8 cellular contexts compared by ENCODE assay signal in genomic region chr12:26126340-26127284, GRCh38. TPM values are rescaled to one million over a fixed set of nuclear protein-coding genes. Genes with fewer than 3 reads are reported as not detected.
DNase-seq lines count a peak whose midpoint lies in the region; ATAC-seq and TF ChIP-seq lines count a peak whose summit lies in the region.

No MANE protein-coding gene starts in this region.

- H3K4me3 ChIP-seq in HCT116 (replicated peaks in 1 of 2; ENCODE audit: low read depth in 1 of 2, low read length in 2 of 2) (peak overlapping the region; percentile 50 to 66), NB4 (ENCODE audit: low read depth, low read length) (peak overlapping the region; percentile 68), stomach (peak overlapping the region; percentile 63 to 64 (median 64))

- TSS peak; percentile 60 for BruUV-seq in HCT116 (replicated peaks; lab: Mats Ljungman, UMichigan)

- H3K9me3 ChIP-seq in HCT116 (ENCODE audit: control insufficient read depth in 1 of 2, insufficient read depth in 1 of 2, low read depth in 1 of 2, low read length in 2 of 2) = no peaks in the 10 kb centered on the region
- H3K9me3 ChIP-seq in stomach = no peaks in the 10 kb centered on the region

- H2AFZ ChIP-seq in HCT116 (ENCODE audit: low read depth, low read length, poor library complexity, severe bottlenecking) = peak overlapping the region; percentile 92

- no peaks in the 10 kb centered on the region for H3K9me2 ChIP-seq in HCT116 (ENCODE audit: insufficient read depth)

- RAD21 ChIA-PET in HCT116 (lab: Charles Lee; ENCODE audit: low non-redundant PET in 1 of 2, low total read pairs in 2 of 2, uncharacterized antibody in 2 of 2, unreplicated experiment in 2 of 2) = no interaction called here

- peak overlapping the region; percentile 72 for H3K9ac ChIP-seq in HCT116 (ENCODE audit: low read length)

- H3K36me3 ChIP-seq in HCT116 (ENCODE audit: control insufficient read depth in 1 of 2, insufficient read depth in 2 of 2, low read length in 2 of 2) = no peaks in the 10 kb centered on the region
- no peaks in the 10 kb centered on the region for H3K36me3 ChIP-seq in stomach

- no peak for TF ChIP-seq EP300 in stomach (IDR thresholded peaks at IDR 0.05)

- H3K27me3 ChIP-seq in HCT116 (ENCODE audit: insufficient read depth, low read length) (peaks cover 11% of the 10 kb centered on the region; the same call in 1 of the 2 replicates), stomach (peaks cover 0 to 62% (median 24%) of the 10 kb centered on the region in 3 donors)

- POLR2A ChIA-PET in HCT116 (lab: Charles Lee) = no interaction called here

- intact Hi-C loops in HCT116 (cut with micrococcal nuclease) = loop anchor here (10.0 kb wide), 1 partner anchor 178 kb away; no protein-coding TSS in a partner anchor
- intact Hi-C loops in stomach (cut with DNase I; ENCODE audit: low total_unique reads) = no loop called here

- TF ChIP-seq POLR2A in HCT116 (IDR thresholded peaks at IDR 0.05; ENCODE audit: borderline replicate concordance, extremely low read depth, insufficient read depth, insufficient read length) (peak; percentile 9), NB4 (IDR thresholded peaks at IDR 0.05; ENCODE audit: extremely low read depth, insufficient read length) (no peak), stomach (IDR thresholded peaks at IDR 0.05) (no peak)

- no peaks in the 10 kb centered on the region for H3K9me3 Mint-ChIP-seq in memory B cell

- H3K27ac ChIP-seq in HCT116 (ENCODE audit: low read depth, low read length) = peak overlapping the region; percentile 73
- peak overlapping the region; percentile 93 to 97 (median 94) for H3K27ac ChIP-seq in stomach

- CTCF ChIA-PET in HCT116 (lab: Charles Lee) = interaction anchor here (2.1 kb wide), 1 partner anchor 8 kb away, joined by 7 read pairs; no protein-coding TSS in a partner anchor

- H4K20me1 ChIP-seq in HCT116 (ENCODE audit: insufficient read depth) = no peaks in the 10 kb centered on the region

- peak overlapping the region; percentile 96 for H3K4me2 ChIP-seq in HCT116 (ENCODE audit: low read length)

- TF ChIP-seq CTCF in HCT116 (IDR thresholded peaks at IDR 0.05 in 2 of 3, conservative IDR thresholded peaks at IDR 0.05 in 1 of 3; ENCODE audit: borderline replicate concordance in 1 of 3, insufficient read depth in 1 of 3, low read depth in 2 of 3, low read length in 2 of 3) = no peak
- peak; percentile 26 for TF ChIP-seq CTCF in NB4 (IDR thresholded peaks at IDR 0.05; ENCODE audit: low read depth, low read length)
- TF ChIP-seq CTCF in stomach (IDR thresholded peaks at IDR 0.05) = no peak

- H3K36me3 Mint-ChIP-seq in memory B cell = peaks cover 6% of the 10 kb centered on the region

- peaks cover 13 to 40% of the 10 kb centered on the region in 2 experiments for H3K4me1 ChIP-seq in HCT116 (ENCODE audit: control insufficient read depth in 1 of 2, insufficient read depth in 2 of 2, low read length in 2 of 2)
- H3K4me1 ChIP-seq in stomach = peaks cover 22 to 51% (median 42%) of the 10 kb centered on the region in 4 donors

- peak overlapping the region; percentile 99 for H3K4me3 Mint-ChIP-seq in memory B cell

- peaks cover 40% of the 10 kb centered on the region for H3K4me1 Mint-ChIP-seq in memory B cell

- ATAC-seq in HCT116 = peak; percentile 76
- peak; percentile 43 for ATAC-seq in memory B cell (ENCODE audit: low read depth)

- 4 to 6% (median 6%) methylated on average over 47 to 60 of the region's 60 CpGs for WGBS in stomach, 5 donors

- TF ChIP-seq RAD21 in HCT116 (IDR thresholded peaks at IDR 0.05; ENCODE audit: low read depth) = no peak

- no peaks in the 10 kb centered on the region for H3K27me3 Mint-ChIP-seq in memory B cell

- no peaks in the 10 kb centered on the region for H3K79me2 ChIP-seq in HCT116 (ENCODE audit: insufficient read depth, low read length)

- DNase-seq in NCI-H345 (lab: John Stamatoyannopoulos, UW) = peak; percentile 13
- DNase-seq in NCI-H345 treated with DMSO at 0.1 percent for 48 hours (lab: John Stamatoyannopoulos, UW; ENCODE audit: unreplicated experiment) = no peak
- no peak for DNase-seq in HCT116 (ENCODE audit: low read depth, low spot score)
- peak; percentile 97 for DNase-seq in NB4 (ENCODE audit: low read depth)
- DNase-seq in activated CD4-positive, CD25-positive, alpha-beta regulatory T cell treated with anti-CD3 and anti-CD28 coated beads, Interleukin-2, amount 50 U/mL, for 72 hours = peak; percentile 36
- DNase-seq in epidermal melanocyte (ENCODE audit: insufficient read length, low spot score) = peak; percentile 79
- DNase-seq in memory B cell (ENCODE audit: low spot score in 2 of 2) = peak; percentile 73 to 76
- peak; percentile 86 for DNase-seq in stomach

- peak overlapping the region; percentile 99 for H3K27ac Mint-ChIP-seq in memory B cell

TF ChIP-seq in HCT116, 20 proteins besides CTCF, POLR2A, EP300 and RAD21:
- TF ChIP-seq SIN3A (IDR thresholded peaks at IDR 0.05; ENCODE audit: low read depth) = 0 out of 2 replicates have a peak, but pooled peaks have one; percentile 8
- TF ChIP-seq YY1 (IDR thresholded peaks at IDR 0.05; ENCODE audit: extremely low read depth, insufficient replicate concordance, low read depth, low read length) = no peak

RNA-seq across cellular contexts. Expression of gene BHLHE41, which starts 1.8 kb away (rescaled TPM):
- total RNA-seq in HCT116 (2021; ENCODE audit: unreplicated experiment) (4.7 TPM), stomach (1 to 10 TPM in 3 of 5 donors, under 1 TPM in 1, not detected in 1; 0.29 to 4.7 (median 1.9) TPM)
- polyA plus RNA-seq in HCT116 (2012) = 1.7 and 2.5 TPM in 2 replicates
- polyA plus RNA-seq in stomach = 1 to 10 TPM; 1.4 to 2.4 (median 1.8) TPM

Comparison
In these comparisons a context has a peak if more than half of its experiments do, and no peak if none do; other contexts are left out.
1. DNase-seq: peak in NCI-H345 (single experiment), NB4 (single experiment), activated CD4-positive, CD25-positive, alpha-beta regulatory T cell treated with anti-CD3 and anti-CD28 coated beads, Interleukin-2, amount 50 U/mL, for 72 hours (single experiment), epidermal melanocyte (single experiment), memory B cell (2 of 2) and stomach (single experiment); none in NCI-H345 treated with DMSO at 0.1 percent for 48 hours (single experiment) and HCT116 (single experiment).
2. Peak in every context shown above with its lines, with median percentiles within 50 percentile points of each other: H3K4me3 ChIP-seq.